In genomic region chr11:132607575-132607974, GRCh38 we compare ENCODE assay signal across 23 cellular contexts.
DNase-seq lines count a peak whose midpoint lies in the region; ATAC-seq and TF ChIP-seq lines count a peak whose summit lies in the region.
"Had no signal": no experiment of that assay in that cellular context is flagged by ENCODE, and none has a peak within 500 bp of the region (broad histone marks: within the 10 kb centered on the region; RNA-seq: fewer than 3 reads in every experiment).

No MANE protein-coding gene starts in this region.

- no peaks in the 10 kb centered on the region for H3K9me3 ChIP-seq in smooth muscle cell (replicated peaks; ENCODE audit: low read depth)
- H3K9me3 ChIP-seq in CD8-positive, alpha-beta memory T cell (ENCODE audit: low read length), result no peaks in the 10 kb centered on the region
- H3K9me3 ChIP-seq: A549, BE2C, SK-N-SH had no signal

- peak overlapping the region; percentile 21; the same call in 1 of the 2 replicates for H3K4me3 Mint-ChIP-seq in HFFc6
- no peak overlapping the region for H3K4me3 Mint-ChIP-seq in CD8-positive, alpha-beta memory T cell
- H3K4me3 Mint-ChIP-seq: H9 had no signal

- H3K9me3 Mint-ChIP-seq in HFFc6, result no peaks in the 10 kb centered on the region
- peaks cover 0 to 7% (median 2%) of the 10 kb centered on the region in 5 donors for H3K9me3 Mint-ChIP-seq in CD8-positive, alpha-beta memory T cell
- H3K9me3 Mint-ChIP-seq: H9 had no signal

- H2AFZ ChIP-seq in smooth muscle cell (ENCODE audit: low read depth), result no peak overlapping the region
- H2AFZ ChIP-seq: GM23248, PC-9 had no signal

- no peaks in the 10 kb centered on the region for H3K27me3 ChIP-seq in smooth muscle cell (ENCODE audit: low read depth)
- no peaks in the 10 kb centered on the region for H3K27me3 ChIP-seq in CD8-positive, alpha-beta memory T cell (ENCODE audit: insufficient read depth, low read length, poor library complexity, severe bottlenecking)
- H3K27me3 ChIP-seq: BE2C had no signal

- H3K4me1 Mint-ChIP-seq in HFFc6 (ENCODE audit: low read depth), result peaks cover 74% of the 10 kb centered on the region
- H3K4me1 Mint-ChIP-seq in CD8-positive, alpha-beta memory T cell, result no peaks in the 10 kb centered on the region

- no peak for DNase-seq in HFFc6
- DNase-seq in RPMI7951 (ENCODE audit: low read depth), result peak; percentile 10
- peak; percentile 64 for DNase-seq in foreskin melanocyte
- no peak for DNase-seq in smooth muscle cell (lab: John Stamatoyannopoulos, UW; ENCODE audit: unreplicated experiment)
- no peak for DNase-seq in CD8-positive, alpha-beta memory T cell
- DNase-seq in NK-92 treated with Interleukin-12 subunit alpha and Interleukin-12 subunit beta, amount 100 ng/mL, for 24 hours (lab: John Stamatoyannopoulos, UW), result no peak
- DNase-seq: BE2C, COR-L47, DMS 273 treated with DMSO at 0.1 percent for 48 hours, GM23248, H9, Kasumi-1, NCI-H1417, NCI-H187, NCI-H446, NCI-H526, PC-9, SHP77 treated with DMSO at 0.1 percent for 48 hours, SK-N-SH had no signal

- H3F3A ChIP-seq in smooth muscle cell (ENCODE audit: low read depth), result no peaks in the 10 kb centered on the region

- no peaks in the 10 kb centered on the region for H4K20me1 ChIP-seq in smooth muscle cell (ENCODE audit: low read depth)

- ATAC-seq in GM18867 (IDR thresholded peaks at IDR 0.05; ENCODE audit: unreplicated experiment) (no peak), GM21360 (IDR thresholded peaks at IDR 0.05; ENCODE audit: unreplicated experiment) (no peak)
- ATAC-seq: A549 had no signal

- H3K4me3 ChIP-seq in smooth muscle cell, result no peak overlapping the region
- H3K4me3 ChIP-seq in CD8-positive, alpha-beta memory T cell (ENCODE audit: low read length), result no peak overlapping the region
- H3K4me3 ChIP-seq: A549, GM23248, PC-9 had no signal

- H3K27ac Mint-ChIP-seq in HFFc6, result no peak overlapping the region
- no peak overlapping the region for H3K27ac Mint-ChIP-seq in CD8-positive, alpha-beta memory T cell
- H3K27ac Mint-ChIP-seq: H9 had no signal

- TF ChIP-seq CTCF in HFFc6 (IDR thresholded peaks at IDR 0.05) (no peak), smooth muscle cell (IDR thresholded peaks at IDR 0.05; ENCODE audit: borderline replicate concordance, insufficient read depth, poor library complexity, severe bottlenecking) (no peak)

- H3K27ac ChIP-seq in smooth muscle cell (ENCODE audit: low read depth), result no peak overlapping the region
- H3K27ac ChIP-seq in CD8-positive, alpha-beta memory T cell (ENCODE audit: low read depth, low read length), result no peak overlapping the region
- H3K27ac ChIP-seq: A549, GM23248, PC-9, RWPE1 had no signal

- POLR2A ChIA-PET in CD8-positive, alpha-beta memory T cell (lab: Charles Lee), result no interaction called here

- no peaks in the 10 kb centered on the region for H3K79me2 ChIP-seq in smooth muscle cell (ENCODE audit: low read depth)

- H3K4me1 ChIP-seq in smooth muscle cell (ENCODE audit: low read depth), result no peaks in the 10 kb centered on the region
- no peaks in the 10 kb centered on the region for H3K4me1 ChIP-seq in CD8-positive, alpha-beta memory T cell (ENCODE audit: insufficient read depth, low read length)
- H3K4me1 ChIP-seq: A549, BE2C had no signal

- CTCF ChIA-PET in CD8-positive, alpha-beta memory T cell (lab: Charles Lee), result no interaction called here

- H3K36me3 Mint-ChIP-seq in HFFc6 (ENCODE audit: low read depth), result no peaks in the 10 kb centered on the region
- H3K36me3 Mint-ChIP-seq in CD8-positive, alpha-beta memory T cell, result no peaks in the 10 kb centered on the region

- no peaks in the 10 kb centered on the region; the same call in 1 of the 2 replicates for H3K27me3 Mint-ChIP-seq in HFFc6 (ENCODE audit: insufficient read depth)
- H3K27me3 Mint-ChIP-seq in CD8-positive, alpha-beta memory T cell, result peaks cover 0 to 1% of the 10 kb centered on the region in 2 donors

- H3K9ac ChIP-seq in smooth muscle cell (ENCODE audit: low read depth), result no peak overlapping the region
- H3K9ac ChIP-seq: GM23248, SK-N-SH had no signal

- peak overlapping the region; percentile 30 for H3K4me2 ChIP-seq in smooth muscle cell
- H3K4me2 ChIP-seq: A549, PC-9, SK-N-SH had no signal

- WGBS in smooth muscle cell (ENCODE audit: low lambda C conversion rate), result 67% methylated on average over 2 of the region's 2 CpGs

- no peaks in the 10 kb centered on the region for H3K36me3 ChIP-seq in smooth muscle cell (ENCODE audit: low read depth)
- H3K36me3 ChIP-seq in CD8-positive, alpha-beta memory T cell (ENCODE audit: insufficient read depth, low read length), result no peaks in the 10 kb centered on the region
- H3K36me3 ChIP-seq: BE2C had no signal

Comparison
In these comparisons a context has a peak if more than half of its experiments do, and no peak if none do; other contexts are left out.
1. DNase-seq: peak in RPMI7951 (single experiment) and foreskin melanocyte (single experiment); none in HFFc6 (single experiment), smooth muscle cell (single experiment), CD8-positive, alpha-beta memory T cell (0 of 5) and NK-92 treated with Interleukin-12 subunit alpha and Interleukin-12 subunit beta, amount 100 ng/mL, for 24 hours (single experiment).